12 cellular contexts compared by ENCODE assay signal in the genomic region with DNA sequence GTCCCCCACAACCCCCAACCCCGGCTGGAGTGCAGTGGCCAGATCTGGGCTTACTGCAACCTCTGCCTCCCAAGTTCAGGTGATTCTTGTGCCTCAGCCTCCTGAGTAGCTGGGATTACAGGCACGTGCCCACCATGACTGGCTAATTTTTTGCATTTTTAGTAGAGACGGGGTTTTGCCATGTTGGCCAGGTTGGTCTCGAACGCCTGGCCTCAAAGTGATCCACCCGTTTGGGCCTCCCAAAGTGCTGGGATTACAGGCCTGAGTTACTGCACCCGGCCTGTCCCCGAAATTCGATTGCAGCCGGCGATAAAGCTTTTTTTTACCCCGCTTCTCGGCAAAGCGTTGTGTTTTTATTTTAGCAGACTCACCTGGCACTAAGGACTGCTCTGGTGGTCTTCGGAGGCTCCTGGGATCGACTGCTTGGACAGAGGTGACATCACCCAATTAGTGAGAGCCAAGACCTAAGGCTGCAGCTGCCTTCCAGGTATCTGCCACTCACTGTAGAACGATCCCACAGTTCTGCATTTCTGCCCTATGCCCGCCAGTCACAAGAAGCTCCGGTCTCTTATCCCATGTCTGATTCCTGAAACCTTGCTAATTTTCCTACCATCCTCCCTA.
A peak's percentile ranks its signal among the peaks of the same experiment; 100 is the strongest.
DNase-seq lines count a peak whose midpoint lies in the region; ATAC-seq and TF ChIP-seq lines count a peak whose summit lies in the region.
"Had no signal": no experiment of that assay in that cellular context is flagged by ENCODE, and none has a peak within 500 bp of the region (broad histone marks: within the 10 kb centered on the region; RNA-seq: fewer than 3 reads in every experiment).

No MANE protein-coding gene starts in this region.

- WGBS in right cardiac atrium: 64% methylated on average over 19 of the region's 19 CpGs
- WGBS in spleen, 5 donors: 63 to 73% (median 70%) methylated on average over 19 of the region's 19 CpGs
- WGBS in stomach, 5 donors: 61 to 68% (median 62%) methylated on average over 19 of the region's 19 CpGs

- no peaks in the 10 kb centered on the region for H3K9me3 ChIP-seq in right cardiac atrium (ENCODE audit: control insufficient read depth, low read length)
- peaks cover 0 to 24% (median 19%) of the 10 kb centered on the region in 8 donors for H3K9me3 ChIP-seq in spleen
- H3K9me3 ChIP-seq in stomach: peaks cover 0 to 5% (median 0%) of the 10 kb centered on the region in 4 donors

- H3K9me3 Mint-ChIP-seq in activated CD8-positive, alpha-beta T cell treated with anti-CD3 and anti-CD28 coated beads for 36 hours: peaks cover 11% of the 10 kb centered on the region
- peaks cover 0 to 2% (median 0%) of the 10 kb centered on the region in 6 donors for H3K9me3 Mint-ChIP-seq in immature natural killer cell

- in situ Hi-C loops in GM13977 (cut with MboI; ENCODE audit: low pct_unique_long_range_greater_than_20kb, low sequenced_read_pairs, unreplicated experiment): no loop called here

- H3K4me3 ChIP-seq in right cardiac atrium (ENCODE audit: low read length) (no peak overlapping the region), spleen (no peak overlapping the region), stomach (no peak overlapping the region)

- no peak for ATAC-seq in right cardiac atrium
- ATAC-seq in left cardiac atrium: no peak
- ATAC-seq in activated CD8-positive, alpha-beta T cell treated with anti-CD3 and anti-CD28 coated beads for 36 hours: no peak

- POLR2A ChIA-PET in activated CD8-positive, alpha-beta T cell treated with anti-CD3 and anti-CD28 coated beads for 36 hours (lab: Charles Lee): interaction anchor here (0.9 to 4.7 kb wide), 27 partner anchors 9 to 302 kb away, joined by 3 to 113 read pairs (median 10); a partner anchor contains a TSS

- H3K27ac Mint-ChIP-seq in activated CD8-positive, alpha-beta T cell treated with anti-CD3 and anti-CD28 coated beads for 36 hours: no peak overlapping the region
- H3K27ac Mint-ChIP-seq in immature natural killer cell: peak overlapping the region in 4 of 6 donors; percentile 8 to 86 (median 46)

- peaks cover 15% of the 10 kb centered on the region for H3K36me3 Mint-ChIP-seq in activated CD8-positive, alpha-beta T cell treated with anti-CD3 and anti-CD28 coated beads for 36 hours (ENCODE audit: low read depth)
- H3K36me3 Mint-ChIP-seq in immature natural killer cell: no peaks in the 10 kb centered on the region

- H3K4me1 ChIP-seq in right cardiac atrium (ENCODE audit: control insufficient read depth, insufficient read depth, low read length) (peaks cover 2% of the 10 kb centered on the region), spleen (no peaks in the 10 kb centered on the region), stomach (no peaks in the 10 kb centered on the region)
- H3K4me1 ChIP-seq: parathyroid adenoma had no signal

- H3K4me1 Mint-ChIP-seq in activated CD8-positive, alpha-beta T cell treated with anti-CD3 and anti-CD28 coated beads for 36 hours (ENCODE audit: low read depth): peaks cover 19% of the 10 kb centered on the region
- peaks cover 4 to 8% of the 10 kb centered on the region in 2 donors for H3K4me1 Mint-ChIP-seq in immature natural killer cell

- H3K4me3 Mint-ChIP-seq in activated CD8-positive, alpha-beta T cell treated with anti-CD3 and anti-CD28 coated beads for 36 hours: no peak overlapping the region
- H3K4me3 Mint-ChIP-seq in immature natural killer cell: peak overlapping the region in 3 of 5 donors; percentile 7 to 46 (median 20)

- CTCF ChIA-PET in activated CD8-positive, alpha-beta T cell treated with anti-CD3 and anti-CD28 coated beads for 36 hours (lab: Charles Lee): interaction anchor here (0.9 kb wide), 1 partner anchor 104 kb away, joined by 3 read pairs; no protein-coding TSS in a partner anchor

- no peaks in the 10 kb centered on the region for H3K27me3 ChIP-seq in right cardiac atrium (ENCODE audit: control insufficient read depth, insufficient read depth)
- no peaks in the 10 kb centered on the region for H3K27me3 ChIP-seq in spleen (replicated peaks in 1 of 7)
- no peaks in the 10 kb centered on the region for H3K27me3 ChIP-seq in stomach

- no peaks in the 10 kb centered on the region for H3K27me3 Mint-ChIP-seq in activated CD8-positive, alpha-beta T cell treated with anti-CD3 and anti-CD28 coated beads for 36 hours
- peaks cover 2 to 3% (median 3%) of the 10 kb centered on the region in 3 donors for H3K27me3 Mint-ChIP-seq in immature natural killer cell (ENCODE audit: low read depth in 3 of 3)

- intact Hi-C loops in right cardiac atrium (cut with DNase I) (no loop called here), left cardiac atrium (cut with DNase I) (no loop called here), spleen (cut with DNase I; ENCODE audit: low total_unique reads) (no loop called here), stomach (cut with DNase I; ENCODE audit: low total_unique reads) (no loop called here)
- intact Hi-C loops in activated CD8-positive, alpha-beta T cell treated with anti-CD3 and anti-CD28 coated beads for 36 hours (cut with micrococcal nuclease): loop anchor here (10.0 kb wide), 1 partner anchor 292 kb away; a partner anchor contains a TSS

- no peak for TF ChIP-seq POLR2A in spleen (IDR thresholded peaks at IDR 0.05)
- TF ChIP-seq POLR2A in stomach (IDR thresholded peaks at IDR 0.05): no peak

- H3K27ac ChIP-seq in right cardiac atrium (ENCODE audit: low read length) (peak overlapping the region; percentile 21), spleen (no peak overlapping the region), stomach (peak overlapping the region in 1 of 5 donors; percentile 60)
- H3K27ac ChIP-seq: parathyroid adenoma had no signal

- TF ChIP-seq CTCF in activated CD8-positive, alpha-beta T cell treated with anti-CD3 and anti-CD28 coated beads for 36 hours (IDR thresholded peaks at IDR 0.05): no peak
- TF ChIP-seq CTCF in spleen (IDR thresholded peaks at IDR 0.05 in 8 of 11, conservative IDR thresholded peaks at IDR 0.05 in 3 of 11): no peak
- TF ChIP-seq CTCF in GM13977 (IDR thresholded peaks at IDR 0.05; ENCODE audit: extremely low read depth, insufficient read depth, missing control alignments): no peak
- no peak for TF ChIP-seq CTCF in stomach (IDR thresholded peaks at IDR 0.05)

- DNase-seq in right cardiac atrium (peak in 1 of 3 donors; percentile 39), left cardiac atrium (no peak), immature natural killer cell (peak; percentile 25 to 46 (median 43)), spleen (peak; percentile 77), GM13977 (ENCODE audit: low spot score) (no peak), stomach (no peak), NCI-H2107 treated with DMSO at 0.1 percent for 48 hours (lab: John Stamatoyannopoulos, UW; ENCODE audit: unreplicated experiment) (no peak)
- peak; percentile 39 for DNase-seq in activated CD8-positive, alpha-beta T cell treated with anti-CD3 and anti-CD28 coated beads for 36 hours
- DNase-seq: cerebellar nuclear complex, HCEC 1CT, NCI-H69 had no signal

- TF ChIP-seq EP300 in stomach (IDR thresholded peaks at IDR 0.05): no peak

- H3K36me3 ChIP-seq in spleen (peaks cover 0 to 4% (median 0%) of the 10 kb centered on the region in 6 donors), stomach (no peaks in the 10 kb centered on the region)

Comparison
In these comparisons a context has a peak if more than half of its experiments do, and no peak if none do; other contexts are left out.
1. DNase-seq: peak in activated CD8-positive, alpha-beta T cell treated with anti-CD3 and anti-CD28 coated beads for 36 hours (single experiment), immature natural killer cell (3 of 3) and spleen (single experiment); none in left cardiac atrium (single experiment), GM13977 (single experiment), stomach (single experiment) and NCI-H2107 treated with DMSO at 0.1 percent for 48 hours (single experiment).